ENCODE assay signal across 1 cellular context in genomic region chr2:139864821-139865302, GRCh38.
A peak's percentile ranks its signal among the peaks of the same experiment; 100 is the strongest.
TF ChIP-seq lines count a peak whose summit lies in the region.

No MANE protein-coding gene starts in this region.

TF ChIP-seq in K562, 482 proteins besides CTCF, POLR2A, EP300 and RAD21 (continued from another document):
- TF ChIP-seq ZFP91 (CRISPR knock-in tag; IDR thresholded peaks at IDR 0.05), result no peak
- TF ChIP-seq NR2C2 (CRISPR knock-in tag; IDR thresholded peaks at IDR 0.05), result no peak
- 0 out of 2 replicates have a peak, but pooled peaks have one; percentile 6 for TF ChIP-seq NR2C2 (tag; IDR thresholded peaks at IDR 0.05)
- TF ChIP-seq BRD4 (IDR thresholded peaks at IDR 0.05), result no peak
